8 cellular contexts compared by ENCODE assay signal in the genomic region with DNA sequence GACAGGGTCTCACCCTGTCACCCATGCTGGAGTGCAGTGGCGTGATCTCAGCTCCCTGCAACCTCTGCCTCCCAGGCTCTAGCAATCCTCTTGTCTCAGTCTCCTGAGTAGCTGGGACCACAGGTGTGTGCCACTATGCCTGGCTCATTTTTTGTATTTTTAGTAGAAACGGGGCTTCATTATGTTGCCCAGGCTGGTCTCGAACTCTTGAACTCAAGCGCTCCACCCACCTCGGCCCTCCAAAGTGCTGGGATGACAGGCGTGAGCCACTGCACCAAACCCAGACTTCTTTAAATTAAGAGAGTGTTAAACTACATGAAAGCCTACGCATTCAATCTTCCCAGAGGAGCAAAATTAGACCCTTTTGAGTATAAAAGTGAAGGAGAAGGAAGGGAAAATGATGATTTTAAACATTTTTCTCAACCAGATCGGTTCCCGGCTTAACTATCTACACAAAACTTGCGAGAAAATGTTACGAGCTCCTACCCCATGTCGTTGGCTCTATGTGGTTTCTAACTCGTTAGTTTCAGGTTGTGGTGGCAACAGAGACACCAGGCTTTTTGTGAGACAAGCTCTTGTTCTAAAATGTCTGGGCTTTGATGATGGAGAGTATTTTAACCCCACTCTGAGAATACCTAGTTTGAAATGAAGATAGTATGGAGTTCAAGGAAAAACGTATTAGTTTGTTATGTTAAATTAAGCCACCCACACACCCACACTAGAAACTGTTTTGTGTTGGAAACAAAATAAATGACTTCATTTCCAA. TPM values are rescaled to one million over a fixed set of nuclear protein-coding genes. Genes with fewer than 3 reads are reported as not detected.
DNase-seq lines count a peak whose midpoint lies in the region; ATAC-seq and TF ChIP-seq lines count a peak whose summit lies in the region.
"Had no signal": no experiment of that assay in that cellular context is flagged by ENCODE, and none has a peak within 500 bp of the region (broad histone marks: within the 10 kb centered on the region; RNA-seq: fewer than 3 reads in every experiment).

No MANE protein-coding gene starts in this region.

- DNase-seq in NB4 (ENCODE audit: low read depth) (peak; percentile 50), immature natural killer cell (peak; percentile 27 to 70 (median 43)), stomach (no peak), EL (no peak), NCI-H526 (lab: John Stamatoyannopoulos, UW) (no peak)
- no peak for DNase-seq in activated T-cell treated with anti-CD3 and anti-CD28 coated beads, Interleukin-2, amount 50 U/mL, for 4 hours

- peaks cover 24 to 83% (median 54%) of the 10 kb centered on the region in 4 donors for H3K4me1 ChIP-seq in stomach

- TF ChIP-seq EP300 in stomach (IDR thresholded peaks at IDR 0.05), result no peak

- peak overlapping the region; percentile 67 for H3K4me3 Mint-ChIP-seq in activated T-cell treated with anti-CD3 and anti-CD28 coated beads, Interleukin-2, amount 50 U/mL, for 4 hours
- H3K4me3 Mint-ChIP-seq in immature natural killer cell, result peak overlapping the region; percentile 50 to 97 (median 72)

- peak overlapping the region in 4 of 5 donors; percentile 82 to 95 (median 90) for H3K27ac ChIP-seq in stomach

- H3K4me1 Mint-ChIP-seq in activated T-cell treated with anti-CD3 and anti-CD28 coated beads, Interleukin-2, amount 50 U/mL, for 4 hours (ENCODE audit: low read depth), result peaks cover 72% of the 10 kb centered on the region
- peaks cover 54 to 64% of the 10 kb centered on the region in 2 donors for H3K4me1 Mint-ChIP-seq in immature natural killer cell

- H3K4me3 ChIP-seq in NB4 (ENCODE audit: low read depth, low read length) (no peak overlapping the region), stomach (no peak overlapping the region)

- no peaks in the 10 kb centered on the region for H3K27me3 ChIP-seq in stomach

- H3K27me3 Mint-ChIP-seq in activated T-cell treated with anti-CD3 and anti-CD28 coated beads, Interleukin-2, amount 50 U/mL, for 4 hours (ENCODE audit: low read depth), result no peaks in the 10 kb centered on the region
- peaks cover 2 to 9% (median 4%) of the 10 kb centered on the region in 3 donors for H3K27me3 Mint-ChIP-seq in immature natural killer cell (ENCODE audit: low read depth in 3 of 3)
- H3K27me3 Mint-ChIP-seq: progenitor cell of endocrine pancreas had no signal

- H3K36me3 Mint-ChIP-seq in activated T-cell treated with anti-CD3 and anti-CD28 coated beads, Interleukin-2, amount 50 U/mL, for 4 hours (ENCODE audit: insufficient read depth), result peaks cover 6% of the 10 kb centered on the region
- H3K36me3 Mint-ChIP-seq in immature natural killer cell, result peaks cover 0 to 3% (median 0%) of the 10 kb centered on the region in 3 donors

- 76 to 86% (median 82%) methylated on average over 13 to 14 of the region's 14 CpGs for WGBS in stomach, 5 donors

- H3K36me3 ChIP-seq in stomach, result no peaks in the 10 kb centered on the region

- TF ChIP-seq POLR2A in NB4 (IDR thresholded peaks at IDR 0.05; ENCODE audit: extremely low read depth, insufficient read length) (no peak), stomach (IDR thresholded peaks at IDR 0.05) (no peak)

- ATAC-seq in activated T-cell treated with anti-CD3 and anti-CD28 coated beads, Interleukin-2, amount 50 U/mL, for 4 hours, result peak; percentile 66 to 68
- ATAC-seq in GM19397 (IDR thresholded peaks at IDR 0.05; ENCODE audit: unreplicated experiment), result no peak

- intact Hi-C loops in stomach (cut with DNase I; ENCODE audit: low total_unique reads), result no loop called here

- H3K9me3 Mint-ChIP-seq in activated T-cell treated with anti-CD3 and anti-CD28 coated beads, Interleukin-2, amount 50 U/mL, for 4 hours, result no peaks in the 10 kb centered on the region
- no peaks in the 10 kb centered on the region for H3K9me3 Mint-ChIP-seq in immature natural killer cell

- TF ChIP-seq CTCF in NB4 (IDR thresholded peaks at IDR 0.05; ENCODE audit: low read depth, low read length) (no peak), stomach (IDR thresholded peaks at IDR 0.05) (no peak)

- H3K27ac Mint-ChIP-seq in immature natural killer cell, result peak overlapping the region; percentile 93 to 100 (median 99)
- H3K27ac Mint-ChIP-seq: progenitor cell of endocrine pancreas had no signal

- no peaks in the 10 kb centered on the region for H3K9me3 ChIP-seq in stomach

RNA-seq across cellular contexts. Expression of gene STAT5B, which starts 26.3 kb away (rescaled TPM):
- 10 to 100 TPM; 62.9 to 86.7 (median 71.9) TPM for total RNA-seq in activated T-cell treated with anti-CD3 and anti-CD28 coated beads, Interleukin-2, amount 50 U/mL, for 4 hours
- polyA plus RNA-seq in immature natural killer cell (10 to 100 TPM; 33.9 to 58.3 (median 37.8) TPM), stomach (10 to 100 TPM; 18.9 to 24.1 (median 19.8) TPM)
- total RNA-seq in stomach, result 10 to 100 TPM; 51.4 to 86.2 (median 62.4) TPM

RNA-seq across cellular contexts. Expression of gene STAT5A, which starts 38.4 kb away (rescaled TPM):
- 100 to 1,000 TPM; 193 to 264 (median 220) TPM for total RNA-seq in activated T-cell treated with anti-CD3 and anti-CD28 coated beads, Interleukin-2, amount 50 U/mL, for 4 hours
- polyA plus RNA-seq in immature natural killer cell (10 to 100 TPM; 33.2 to 62.9 (median 38.2) TPM), stomach (10 to 100 TPM in 2 of 3 donors, 1 to 10 TPM in 1; 9.6 to 10.5 (median 10.5) TPM)
- total RNA-seq in stomach, result 10 to 100 TPM; 16.2 to 81.7 (median 20.6) TPM

RNA-seq across cellular contexts. Expression of gene GHDC, which starts 55.6 kb away (rescaled TPM):
- total RNA-seq in activated T-cell treated with anti-CD3 and anti-CD28 coated beads, Interleukin-2, amount 50 U/mL, for 4 hours, result 10 to 100 TPM; 24.0 to 24.9 (median 24.7) TPM
- polyA plus RNA-seq in immature natural killer cell (10 to 100 TPM; 15.8 to 21.1 (median 19.9) TPM), stomach (10 to 100 TPM; 11.3 to 14.5 (median 13.9) TPM)
- total RNA-seq in stomach, result 10 to 100 TPM in 3 of 5 donors, 1 to 10 TPM in 1, not detected in 1; 7.1 to 43.2 (median 13.5) TPM

Comparison
In these comparisons a context has a peak if more than half of its experiments do, and no peak if none do; other contexts are left out.
1. DNase-seq: peak in NB4 (single experiment) and immature natural killer cell (3 of 3); none in activated T-cell treated with anti-CD3 and anti-CD28 coated beads, Interleukin-2, amount 50 U/mL, for 4 hours (single experiment), stomach (single experiment), EL (single experiment) and NCI-H526 (0 of 2).